Comparison of ENCODE assay signal across 13 cellular contexts in the genomic region with DNA sequence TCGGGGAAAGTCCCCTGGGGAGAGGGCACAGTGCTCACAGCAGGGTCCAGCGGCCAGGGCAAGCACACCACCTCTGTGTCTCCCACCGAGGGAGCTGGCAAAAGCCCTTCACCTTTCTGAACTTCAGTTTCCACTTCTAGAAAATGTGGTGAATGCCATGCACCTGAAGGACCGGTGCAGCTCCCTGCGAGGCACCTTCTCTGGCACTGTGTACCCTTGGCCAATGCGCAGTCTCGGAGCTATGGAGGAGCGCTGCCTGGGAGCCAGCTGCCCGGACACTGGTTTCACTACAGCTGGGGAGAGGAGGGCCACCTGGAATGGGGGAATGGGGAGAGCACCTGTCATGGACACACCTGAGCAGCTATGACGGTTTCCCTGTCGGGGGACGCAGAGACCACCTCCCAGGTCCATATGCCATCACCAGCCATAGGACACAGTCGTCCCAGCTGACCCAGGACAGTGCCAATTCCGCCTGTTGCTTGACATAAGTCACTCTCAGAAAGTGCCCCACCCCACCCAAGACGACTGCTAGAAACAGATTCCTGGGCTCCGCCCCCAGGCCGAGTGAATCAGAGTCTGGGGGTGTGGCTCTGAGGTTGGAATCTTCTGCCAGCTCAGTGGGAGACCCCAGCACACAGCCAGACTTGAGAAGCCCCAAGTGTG. TPM values are rescaled to one million over a fixed set of nuclear protein-coding genes. Genes with fewer than 3 reads are reported as not detected.
DNase-seq lines count a peak whose midpoint lies in the region; ATAC-seq and TF ChIP-seq lines count a peak whose summit lies in the region.
"Had no signal": no experiment of that assay in that cellular context is flagged by ENCODE, and none has a peak within 500 bp of the region (broad histone marks: within the 10 kb centered on the region; RNA-seq: fewer than 3 reads in every experiment).

No MANE protein-coding gene starts in this region.

- H3K79me2 ChIP-seq in mesendoderm (ENCODE audit: control insufficient read depth, insufficient read depth, low read length): no peaks in the 10 kb centered on the region
- H3K79me2 ChIP-seq: hepatocyte had no signal

- TF ChIP-seq CTCF in HEK293 (tag by site-specific recombination; IDR thresholded peaks at IDR 0.05): no peak

- no peak overlapping the region for H3K56ac ChIP-seq in mesendoderm (ENCODE audit: low read length)

- H3K79me1 ChIP-seq in mesendoderm (ENCODE audit: low read length): no peaks in the 10 kb centered on the region

- H3K27ac ChIP-seq in BLaER1: 0 out of 2 replicates have a peak overlapping the region, but pooled peaks have one; percentile 36
- H3K27ac ChIP-seq in HEK293 (ENCODE audit: extremely low read depth, low read depth, low read length): no peak overlapping the region
- H3K27ac ChIP-seq in mesendoderm (ENCODE audit: low read depth, low read length): no peak overlapping the region
- H3K27ac ChIP-seq: hepatocyte, PC-9 had no signal

- H3K4me2 ChIP-seq in BLaER1 (peak overlapping the region; percentile 74), mesendoderm (ENCODE audit: low read length) (no peak overlapping the region)
- H3K4me2 ChIP-seq: hepatocyte, PC-9, smooth muscle cell had no signal

- H2BK120ac ChIP-seq in mesendoderm (ENCODE audit: low read depth, low read length): no peak overlapping the region

- H2BK5ac ChIP-seq in mesendoderm (ENCODE audit: low read length): no peak overlapping the region

- peak; percentile 8 for DNase-seq in activated naive CD4-positive, alpha-beta T cell treated with anti-CD3 and anti-CD28 coated beads, Interleukin-2, amount 50 U/mL, for 16 hours
- peak; percentile 49 for DNase-seq in mesendoderm
- DNase-seq in COLO668 (lab: John Stamatoyannopoulos, UW; ENCODE audit: unreplicated experiment): no peak
- no peak for DNase-seq in DMS53 (lab: John Stamatoyannopoulos, UW)
- DNase-seq in Kasumi-1 (lab: John Stamatoyannopoulos, UW): no peak
- DNase-seq: effector memory CD4-positive, alpha-beta T cell; NCI-H1930 had no signal

- peaks cover 61% of the 10 kb centered on the region for H3K4me1 ChIP-seq in BLaER1
- H3K4me1 ChIP-seq in HEK293 (ENCODE audit: control insufficient read depth, insufficient read depth, low read length): no peaks in the 10 kb centered on the region
- H3K4me1 ChIP-seq in mesendoderm (ENCODE audit: control insufficient read depth, low read depth, low read length): no peaks in the 10 kb centered on the region

- H3K18ac ChIP-seq in mesendoderm (ENCODE audit: low read length): no peak overlapping the region

- H2AK5ac ChIP-seq in mesendoderm (ENCODE audit: low read length): no peak overlapping the region

- no peaks in the 10 kb centered on the region for H4K20me1 ChIP-seq in BLaER1

- H3K4ac ChIP-seq in mesendoderm (ENCODE audit: low read depth, low read length): no peak overlapping the region

- CTCF ChIA-PET in HEK293 (lab: Yijun Ruan, JAX): interaction anchor here (0.6 kb wide), 2 partner anchors 34 to 80 kb away, joined by 4 read pairs; no protein-coding TSS in a partner anchor

- POLR2A ChIA-PET in HEK293 (lab: Yijun Ruan, JAX): no interaction called here

- H4K8ac ChIP-seq in mesendoderm (ENCODE audit: low read depth, low read length): no peak overlapping the region

- WGBS in mesendoderm (ENCODE audit: extremely low coverage, insufficient coverage, low lambda C conversion rate): no CpG with 5 or more reads among the region's 17 CpGs

- no peak overlapping the region for H3K4me3 ChIP-seq in BLaER1
- H3K4me3 ChIP-seq in HEK293 (ENCODE audit: low read depth, low read length): no peak overlapping the region
- H3K4me3 ChIP-seq in mesendoderm (ENCODE audit: low read length): no peak overlapping the region
- H3K4me3 ChIP-seq: hepatocyte, PC-9, smooth muscle cell had no signal

- H3K9ac ChIP-seq in BLaER1: no peak overlapping the region
- H3K9ac ChIP-seq in mesendoderm (ENCODE audit: low read length): no peak overlapping the region

- H2BK15ac ChIP-seq in mesendoderm (replicated peaks; ENCODE audit: low read depth): no peak overlapping the region

- H3K27me3 ChIP-seq in BLaER1 (no peaks in the 10 kb centered on the region), mesendoderm (ENCODE audit: insufficient read depth, low read length, poor library complexity) (no peaks in the 10 kb centered on the region)
- H3K27me3 ChIP-seq: hepatocyte had no signal

- no peak overlapping the region for H4K5ac ChIP-seq in mesendoderm (ENCODE audit: low read length)

- H3K23ac ChIP-seq in mesendoderm (ENCODE audit: low read length): no peak overlapping the region

- H3K36me3 ChIP-seq in BLaER1 (no peaks in the 10 kb centered on the region), HEK293 (ENCODE audit: control insufficient read depth in 2 of 2, insufficient read depth in 1 of 2, low read length in 2 of 2) (no peaks in the 10 kb centered on the region), mesendoderm (ENCODE audit: control insufficient read depth, insufficient read depth, low read length) (no peaks in the 10 kb centered on the region)

- no peak for ATAC-seq in HG02852 (IDR thresholded peaks at IDR 0.05; ENCODE audit: unreplicated experiment)

- H3K9me3 ChIP-seq in BLaER1 (peaks cover 7% of the 10 kb centered on the region; the same call in 1 of the 2 replicates), HEK293 (ENCODE audit: control insufficient read depth, insufficient read depth, low read depth, low read length) (no peaks in the 10 kb centered on the region)

TF ChIP-seq in HEK293, 187 proteins besides CTCF, POLR2A, EP300 and RAD21:
- TF ChIP-seq GLIS1 (tag by site-specific recombination; IDR thresholded peaks at IDR 0.05): peak; percentile 8; the same call in 1 of the 2 replicates
- TF ChIP-seq SETDB1 (IDR thresholded peaks at IDR 0.05; ENCODE audit: insufficient read length, low read length): no peak
- TF ChIP-seq ZNF37A (tag by site-specific recombination; IDR thresholded peaks at IDR 0.05): no peak
- no peak for TF ChIP-seq GLIS2 (tag by site-specific recombination; IDR thresholded peaks at IDR 0.05)
- TF ChIP-seq, protein P1, sequence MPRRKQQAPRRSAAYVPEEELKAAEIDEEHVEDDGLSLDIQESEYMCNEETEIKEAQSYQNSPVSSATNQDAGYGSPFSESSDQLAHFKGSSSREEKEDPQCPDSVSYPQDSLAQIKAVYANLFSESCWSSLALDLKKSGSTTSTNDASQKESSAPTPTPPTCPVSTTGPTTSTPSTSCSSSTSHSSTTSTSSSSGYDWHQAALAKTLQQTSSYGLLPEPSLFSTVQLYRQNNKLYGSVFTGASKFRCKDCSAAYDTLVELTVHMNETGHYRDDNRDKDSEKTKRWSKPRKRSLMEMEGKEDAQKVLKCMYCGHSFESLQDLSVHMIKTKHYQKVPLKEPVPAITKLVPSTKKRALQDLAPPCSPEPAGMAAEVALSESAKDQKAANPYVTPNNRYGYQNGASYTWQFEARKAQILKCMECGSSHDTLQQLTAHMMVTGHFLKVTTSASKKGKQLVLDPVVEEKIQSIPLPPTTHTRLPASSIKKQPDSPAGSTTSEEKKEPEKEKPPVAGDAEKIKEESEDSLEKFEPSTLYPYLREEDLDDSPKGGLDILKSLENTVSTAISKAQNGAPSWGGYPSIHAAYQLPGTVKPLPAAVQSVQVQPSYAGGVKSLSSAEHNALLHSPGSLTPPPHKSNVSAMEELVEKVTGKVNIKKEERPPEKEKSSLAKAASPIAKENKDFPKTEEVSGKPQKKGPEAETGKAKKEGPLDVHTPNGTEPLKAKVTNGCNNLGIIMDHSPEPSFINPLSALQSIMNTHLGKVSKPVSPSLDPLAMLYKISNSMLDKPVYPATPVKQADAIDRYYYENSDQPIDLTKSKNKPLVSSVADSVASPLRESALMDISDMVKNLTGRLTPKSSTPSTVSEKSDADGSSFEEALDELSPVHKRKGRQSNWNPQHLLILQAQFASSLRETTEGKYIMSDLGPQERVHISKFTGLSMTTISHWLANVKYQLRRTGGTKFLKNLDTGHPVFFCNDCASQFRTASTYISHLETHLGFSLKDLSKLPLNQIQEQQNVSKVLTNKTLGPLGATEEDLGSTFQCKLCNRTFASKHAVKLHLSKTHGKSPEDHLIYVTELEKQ (tag by site-specific recombination; IDR thresholded peaks at IDR 0.05; ENCODE audit: borderline replicate concordance): no peak

RNA-seq across cellular contexts. Expression of a gene that starts 16.8 kb away (rescaled TPM):
- polyA plus RNA-seq in mesendoderm (2013, experiment 1 of 2): 6.9 TPM
- polyA plus RNA-seq in mesendoderm (2013, experiment 2 of 2): 7.5 TPM

Comparison
In these comparisons a context has a peak if more than half of its experiments do, and no peak if none do; other contexts are left out.
1. DNase-seq: peak in activated naive CD4-positive, alpha-beta T cell treated with anti-CD3 and anti-CD28 coated beads, Interleukin-2, amount 50 U/mL, for 16 hours (single experiment) and mesendoderm (single experiment); none in COLO668 (single experiment), DMS53 (single experiment) and Kasumi-1 (0 of 2).